In the genomic region with DNA sequence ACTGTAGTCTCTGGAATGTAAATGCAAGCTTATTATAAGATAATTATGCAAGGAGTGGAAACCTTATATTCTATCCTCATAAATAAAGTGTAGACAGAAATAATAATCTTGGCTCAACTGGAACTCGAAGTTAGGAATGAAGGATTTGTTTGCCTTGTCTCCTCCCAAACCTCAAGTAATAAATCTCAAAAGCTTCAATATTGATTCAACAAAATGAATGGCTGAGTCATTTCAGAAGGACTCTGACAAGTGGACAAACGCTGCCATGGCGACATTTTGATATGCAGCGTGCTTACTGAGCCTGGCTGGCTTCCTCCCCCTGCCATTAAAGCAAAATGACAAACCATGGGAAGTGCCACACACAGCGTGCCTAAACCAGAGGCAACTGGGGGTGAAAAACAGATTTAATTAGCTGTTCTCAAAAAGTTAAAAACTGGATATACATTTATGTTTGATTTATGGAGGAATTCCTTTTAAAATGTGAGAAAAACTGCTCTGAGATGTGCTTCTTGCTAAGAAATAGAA, we compare ENCODE assay signal across 10 cellular contexts. TPM values are rescaled to one million over a fixed set of nuclear protein-coding genes. Genes with fewer than 3 reads are reported as not detected.
DNase-seq lines count a peak whose midpoint lies in the region; ATAC-seq and TF ChIP-seq lines count a peak whose summit lies in the region.
"Had no signal": no experiment of that assay in that cellular context is flagged by ENCODE, and none has a peak within 500 bp of the region (broad histone marks: within the 10 kb centered on the region; RNA-seq: fewer than 3 reads in every experiment).

No MANE protein-coding gene starts in this region.

- H3K4me3 ChIP-seq in prostate gland (no peak overlapping the region), testis (no peak overlapping the region)
- H3K4me3 ChIP-seq: Peyer's patch had no signal

- WGBS in prostate gland: 18% methylated on average over 5 of the region's 5 CpGs
- 41 to 56% methylated on average over 5 of the region's 5 CpGs for WGBS in testis, 2 donors

- H3K27me3 ChIP-seq in prostate gland (replicated peaks; ENCODE audit: insufficient read depth): no peaks in the 10 kb centered on the region
- no peaks in the 10 kb centered on the region for H3K27me3 ChIP-seq in testis
- H3K27me3 ChIP-seq: Peyer's patch had no signal

- TF ChIP-seq CTCF in prostate gland (IDR thresholded peaks at IDR 0.05) (peak in 1 of 4 experiments; percentile 8), testis (IDR thresholded peaks at IDR 0.05) (no peak)

- no peaks in the 10 kb centered on the region for H3K9me3 ChIP-seq in prostate gland
- H3K9me3 ChIP-seq in testis: no peaks in the 10 kb centered on the region
- H3K9me3 ChIP-seq: Peyer's patch had no signal

- ATAC-seq in GM21737 (IDR thresholded peaks at IDR 0.05; ENCODE audit: unreplicated experiment) (no peak), HG03139 (IDR thresholded peaks at IDR 0.05; ENCODE audit: unreplicated experiment) (no peak)
- ATAC-seq: activated CD8-positive, alpha-beta memory T cell treated with anti-CD3 and anti-CD28 coated beads, Interleukin-2, amount 10 ng/mL, durations not matched to agents 7 days and 5 days had no signal

- intact Hi-C loops in prostate gland (cut with DNase I): no loop called here
- intact Hi-C loops in testis (cut with DNase I; ENCODE audit: low total_unique reads): no loop called here

- TF ChIP-seq POLR2A in prostate gland (IDR thresholded peaks at IDR 0.05): no peak
- TF ChIP-seq POLR2A in testis (IDR thresholded peaks at IDR 0.05): no peak

- H3K4me1 ChIP-seq in prostate gland (replicated peaks): no peaks in the 10 kb centered on the region
- H3K4me1 ChIP-seq in testis: no peaks in the 10 kb centered on the region
- H3K4me1 ChIP-seq: Peyer's patch had no signal

- DNase-seq in H4 (ENCODE audit: low spot score) (peak; percentile 68), NCI-H187 treated with DMSO at 0.1 percent for 48 hours (lab: John Stamatoyannopoulos, UW) (peak; percentile 75), astrocyte of the hippocampus (ENCODE audit: low read depth, low spot score) (peak; percentile 72), prostate gland (ENCODE audit: low spot score) (peak; percentile 65), testis (no peak)
- DNase-seq: activated CD8-positive, alpha-beta memory T cell treated with anti-CD3 and anti-CD28 coated beads, Interleukin-2, amount 10 ng/mL, durations not matched to agents 7 days and 5 days; central memory CD4-positive, alpha-beta T cell; Peyer's patch had no signal

- H3K27ac ChIP-seq in prostate gland: no peak overlapping the region
- H3K27ac ChIP-seq in testis: no peak overlapping the region
- H3K27ac ChIP-seq: Peyer's patch had no signal

- no peaks in the 10 kb centered on the region for H3K36me3 ChIP-seq in prostate gland
- no peaks in the 10 kb centered on the region for H3K36me3 ChIP-seq in testis (ENCODE audit: low read depth, missing control alignments)
- H3K36me3 ChIP-seq: Peyer's patch had no signal

RNA-seq across cellular contexts. Expression of gene ADGRV1, which starts 10.5 kb away (rescaled TPM):
- 13.0 and 14.2 TPM in 2 replicates for total RNA-seq in H4 (2014; rRNA removed; shearing (Covaris generic))
- 10 to 100 TPM; 16.4 to 20.9 TPM for total RNA-seq in prostate gland
- 10 to 100 TPM; 12.6 to 18.0 TPM for total RNA-seq in testis
- polyA plus RNA-seq in testis (ENCODE audit: insufficient read depth, low read depth, low replicate concordance): 10.8 TPM

RNA-seq across cellular contexts. Expression of gene LYSMD3, which starts 18.7 kb away (rescaled TPM):
- 8.7 and 10.8 TPM in 2 replicates for total RNA-seq in H4 (2014; rRNA removed; shearing (Covaris generic))
- total RNA-seq in prostate gland (10 to 100 TPM; 11.8 to 18.0 TPM), testis (10 to 100 TPM in 1 of 2 donors, 1 to 10 TPM in 1; 9.4 to 11.0 TPM)
- polyA plus RNA-seq in testis (ENCODE audit: insufficient read depth, low read depth, low replicate concordance): 10.4 TPM
